ENCODE assay signal across 1 cellular context in the genomic region with DNA sequence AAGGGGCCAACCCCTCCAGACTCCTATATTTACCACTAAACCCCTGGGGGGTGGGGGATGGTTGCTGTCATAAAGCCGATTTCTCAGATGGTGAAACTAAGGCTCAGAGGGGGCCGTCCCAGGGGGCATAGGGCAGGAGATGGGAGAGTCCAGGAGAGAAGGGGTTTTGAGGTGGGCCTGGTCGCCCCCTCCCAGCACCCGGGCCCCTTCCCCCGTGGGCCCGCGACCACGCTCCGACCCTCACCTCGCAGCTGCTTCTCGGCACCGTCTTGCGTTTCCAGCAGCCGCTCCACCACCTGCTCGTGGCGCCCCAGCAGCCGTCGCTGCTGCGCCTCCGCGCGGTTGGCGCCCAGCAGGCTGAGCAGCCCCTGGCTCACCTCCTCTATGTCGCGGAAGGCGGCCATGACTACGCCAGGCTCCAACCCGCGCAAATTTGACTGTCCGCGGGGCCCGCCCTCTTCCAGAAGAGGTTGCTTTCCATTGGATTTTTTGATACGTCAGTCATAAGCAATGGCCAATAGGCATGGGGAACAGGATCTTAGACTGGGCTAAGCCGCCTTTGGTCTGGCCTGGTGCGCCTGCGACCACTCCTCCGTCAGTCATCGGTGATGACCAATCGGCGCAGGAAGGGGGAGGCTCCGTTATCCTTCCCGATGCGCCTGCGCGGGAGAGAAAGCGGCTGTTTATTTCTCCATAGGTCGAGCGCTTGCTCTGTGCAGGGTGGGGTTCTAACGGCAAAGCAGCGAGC.
TF ChIP-seq lines count a peak whose summit lies in the region.

A gene with protein sequence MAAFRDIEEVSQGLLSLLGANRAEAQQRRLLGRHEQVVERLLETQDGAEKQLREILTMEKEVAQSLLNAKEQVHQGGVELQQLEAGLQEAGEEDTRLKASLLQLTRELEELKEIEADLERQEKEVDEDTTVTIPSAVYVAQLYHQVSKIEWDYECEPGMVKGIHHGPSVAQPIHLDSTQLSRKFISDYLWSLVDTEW (minus strand): TSS at position 410 of the 748 bp plus-strand sequence. CDS start 6 bp downstream, at position 404.

TF ChIP-seq in HepG2, 621 proteins besides CTCF, POLR2A, EP300 and RAD21 (continued from another document and continues in another):
- TF ChIP-seq, protein P1, sequence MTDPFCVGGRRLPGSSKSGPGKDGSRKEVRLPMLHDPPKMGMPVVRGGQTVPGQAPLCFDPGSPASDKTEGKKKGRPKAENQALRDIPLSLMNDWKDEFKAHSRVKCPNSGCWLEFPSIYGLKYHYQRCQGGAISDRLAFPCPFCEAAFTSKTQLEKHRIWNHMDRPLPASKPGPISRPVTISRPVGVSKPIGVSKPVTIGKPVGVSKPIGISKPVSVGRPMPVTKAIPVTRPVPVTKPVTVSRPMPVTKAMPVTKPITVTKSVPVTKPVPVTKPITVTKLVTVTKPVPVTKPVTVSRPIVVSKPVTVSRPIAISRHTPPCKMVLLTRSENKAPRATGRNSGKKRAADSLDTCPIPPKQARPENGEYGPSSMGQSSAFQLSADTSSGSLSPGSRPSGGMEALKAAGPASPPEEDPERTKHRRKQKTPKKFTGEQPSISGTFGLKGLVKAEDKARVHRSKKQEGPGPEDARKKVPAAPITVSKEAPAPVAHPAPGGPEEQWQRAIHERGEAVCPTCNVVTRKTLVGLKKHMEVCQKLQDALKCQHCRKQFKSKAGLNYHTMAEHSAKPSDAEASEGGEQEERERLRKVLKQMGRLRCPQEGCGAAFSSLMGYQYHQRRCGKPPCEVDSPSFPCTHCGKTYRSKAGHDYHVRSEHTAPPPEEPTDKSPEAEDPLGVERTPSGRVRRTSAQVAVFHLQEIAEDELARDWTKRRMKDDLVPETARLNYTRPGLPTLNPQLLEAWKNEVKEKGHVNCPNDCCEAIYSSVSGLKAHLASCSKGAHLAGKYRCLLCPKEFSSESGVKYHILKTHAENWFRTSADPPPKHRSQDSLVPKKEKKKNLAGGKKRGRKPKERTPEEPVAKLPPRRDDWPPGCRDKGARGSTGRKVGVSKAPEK (CRISPR knock-in tag; IDR thresholded peaks at IDR 0.05; ENCODE audit: borderline replicate concordance) = no peak
- TF ChIP-seq, protein P2, sequence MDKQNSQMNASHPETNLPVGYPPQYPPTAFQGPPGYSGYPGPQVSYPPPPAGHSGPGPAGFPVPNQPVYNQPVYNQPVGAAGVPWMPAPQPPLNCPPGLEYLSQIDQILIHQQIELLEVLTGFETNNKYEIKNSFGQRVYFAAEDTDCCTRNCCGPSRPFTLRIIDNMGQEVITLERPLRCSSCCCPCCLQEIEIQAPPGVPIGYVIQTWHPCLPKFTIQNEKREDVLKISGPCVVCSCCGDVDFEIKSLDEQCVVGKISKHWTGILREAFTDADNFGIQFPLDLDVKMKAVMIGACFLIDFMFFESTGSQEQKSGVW (CRISPR knock-in tag; IDR thresholded peaks at IDR 0.05; ENCODE audit: borderline replicate concordance) = no peak
- TF ChIP-seq ZNF598 (CRISPR knock-in tag; IDR thresholded peaks at IDR 0.05; ENCODE audit: borderline replicate concordance) = no peak
- TF ChIP-seq, protein P3, sequence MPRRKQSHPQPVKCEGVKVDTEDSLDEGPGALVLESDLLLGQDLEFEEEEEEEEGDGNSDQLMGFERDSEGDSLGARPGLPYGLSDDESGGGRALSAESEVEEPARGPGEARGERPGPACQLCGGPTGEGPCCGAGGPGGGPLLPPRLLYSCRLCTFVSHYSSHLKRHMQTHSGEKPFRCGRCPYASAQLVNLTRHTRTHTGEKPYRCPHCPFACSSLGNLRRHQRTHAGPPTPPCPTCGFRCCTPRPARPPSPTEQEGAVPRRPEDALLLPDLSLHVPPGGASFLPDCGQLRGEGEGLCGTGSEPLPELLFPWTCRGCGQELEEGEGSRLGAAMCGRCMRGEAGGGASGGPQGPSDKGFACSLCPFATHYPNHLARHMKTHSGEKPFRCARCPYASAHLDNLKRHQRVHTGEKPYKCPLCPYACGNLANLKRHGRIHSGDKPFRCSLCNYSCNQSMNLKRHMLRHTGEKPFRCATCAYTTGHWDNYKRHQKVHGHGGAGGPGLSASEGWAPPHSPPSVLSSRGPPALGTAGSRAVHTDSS (CRISPR knock-in tag; conservative IDR thresholded peaks at IDR 0.05) = no peak
- TF ChIP-seq CHD2 (IDR thresholded peaks at IDR 0.05; ENCODE audit: low read depth, low read length) = peak; percentile 56; the same call in 1 of the 2 replicates
- TF ChIP-seq REL (CRISPR knock-in tag; conservative IDR thresholded peaks at IDR 0.05) = peak; percentile 66; the same call in 1 of the 2 replicates
- TF ChIP-seq ZNF180 (CRISPR knock-in tag; IDR thresholded peaks at IDR 0.05; ENCODE audit: borderline replicate concordance, low read depth) = no peak
- TF ChIP-seq MAFF (IDR thresholded peaks at IDR 0.05; ENCODE audit: low read depth, low read length) = no peak
- TF ChIP-seq REXO4 (CRISPR knock-in tag; IDR thresholded peaks at IDR 0.05; ENCODE audit: borderline replicate concordance) = no peak
- TF ChIP-seq ELF4 (CRISPR knock-in tag; IDR thresholded peaks at IDR 0.05; ENCODE audit: borderline replicate concordance) = no peak
- no peak for TF ChIP-seq ZNF83 (CRISPR knock-in tag; IDR thresholded peaks at IDR 0.05; ENCODE audit: borderline replicate concordance)
- TF ChIP-seq ZBTB7B (CRISPR knock-in tag; IDR thresholded peaks at IDR 0.05) = no peak
- TF ChIP-seq, protein P4, sequence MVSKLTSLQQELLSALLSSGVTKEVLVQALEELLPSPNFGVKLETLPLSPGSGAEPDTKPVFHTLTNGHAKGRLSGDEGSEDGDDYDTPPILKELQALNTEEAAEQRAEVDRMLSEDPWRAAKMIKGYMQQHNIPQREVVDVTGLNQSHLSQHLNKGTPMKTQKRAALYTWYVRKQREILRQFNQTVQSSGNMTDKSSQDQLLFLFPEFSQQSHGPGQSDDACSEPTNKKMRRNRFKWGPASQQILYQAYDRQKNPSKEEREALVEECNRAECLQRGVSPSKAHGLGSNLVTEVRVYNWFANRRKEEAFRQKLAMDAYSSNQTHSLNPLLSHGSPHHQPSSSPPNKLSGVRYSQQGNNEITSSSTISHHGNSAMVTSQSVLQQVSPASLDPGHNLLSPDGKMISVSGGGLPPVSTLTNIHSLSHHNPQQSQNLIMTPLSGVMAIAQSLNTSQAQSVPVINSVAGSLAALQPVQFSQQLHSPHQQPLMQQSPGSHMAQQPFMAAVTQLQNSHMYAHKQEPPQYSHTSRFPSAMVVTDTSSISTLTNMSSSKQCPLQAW (CRISPR knock-in tag; IDR thresholded peaks at IDR 0.05) = no peak
- TF ChIP-seq, protein P5, sequence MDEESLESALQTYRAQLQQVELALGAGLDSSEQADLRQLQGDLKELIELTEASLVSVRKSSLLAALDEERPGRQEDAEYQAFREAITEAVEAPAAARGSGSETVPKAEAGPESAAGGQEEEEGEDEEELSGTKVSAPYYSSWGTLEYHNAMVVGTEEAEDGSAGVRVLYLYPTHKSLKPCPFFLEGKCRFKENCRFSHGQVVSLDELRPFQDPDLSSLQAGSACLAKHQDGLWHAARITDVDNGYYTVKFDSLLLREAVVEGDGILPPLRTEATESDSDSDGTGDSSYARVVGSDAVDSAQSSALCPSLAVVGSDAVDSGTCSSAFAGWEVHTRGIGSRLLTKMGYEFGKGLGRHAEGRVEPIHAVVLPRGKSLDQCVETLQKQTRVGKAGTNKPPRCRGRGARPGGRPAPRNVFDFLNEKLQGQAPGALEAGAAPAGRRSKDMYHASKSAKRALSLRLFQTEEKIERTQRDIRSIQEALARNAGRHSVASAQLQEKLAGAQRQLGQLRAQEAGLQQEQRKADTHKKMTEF (CRISPR knock-in tag; IDR thresholded peaks at IDR 0.05) = 0 out of 2 replicates have a peak, but pooled peaks have one; percentile 12
- TF ChIP-seq, protein P6, sequence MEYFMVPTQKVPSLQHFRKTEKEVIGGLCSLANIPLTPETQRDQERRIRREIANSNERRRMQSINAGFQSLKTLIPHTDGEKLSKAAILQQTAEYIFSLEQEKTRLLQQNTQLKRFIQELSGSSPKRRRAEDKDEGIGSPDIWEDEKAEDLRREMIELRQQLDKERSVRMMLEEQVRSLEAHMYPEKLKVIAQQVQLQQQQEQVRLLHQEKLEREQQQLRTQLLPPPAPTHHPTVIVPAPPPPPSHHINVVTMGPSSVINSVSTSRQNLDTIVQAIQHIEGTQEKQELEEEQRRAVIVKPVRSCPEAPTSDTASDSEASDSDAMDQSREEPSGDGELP (IDR thresholded peaks at IDR 0.05; ENCODE audit: borderline replicate concordance, low read depth) = no peak; the same call in 1 of the 2 replicates
- no peak for TF ChIP-seq PRMT3 (CRISPR knock-in tag; IDR thresholded peaks at IDR 0.05; ENCODE audit: borderline replicate concordance, low read depth)
- TF ChIP-seq, protein P7, sequence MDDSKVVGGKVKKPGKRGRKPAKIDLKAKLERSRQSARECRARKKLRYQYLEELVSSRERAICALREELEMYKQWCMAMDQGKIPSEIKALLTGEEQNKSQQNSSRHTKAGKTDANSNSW (CRISPR knock-in tag; IDR thresholded peaks at IDR 0.05; ENCODE audit: borderline replicate concordance) = no peak
- TF ChIP-seq PHF21A (CRISPR knock-in tag; IDR thresholded peaks at IDR 0.05) = no peak
- TF ChIP-seq SMC3 (IDR thresholded peaks at IDR 0.05; ENCODE audit: low read length) = no peak
- 0 out of 2 replicates have a peak, but pooled peaks have one; percentile 63 for TF ChIP-seq CC2D1A (CRISPR knock-in tag; IDR thresholded peaks at IDR 0.05)
- TF ChIP-seq, protein P8, sequence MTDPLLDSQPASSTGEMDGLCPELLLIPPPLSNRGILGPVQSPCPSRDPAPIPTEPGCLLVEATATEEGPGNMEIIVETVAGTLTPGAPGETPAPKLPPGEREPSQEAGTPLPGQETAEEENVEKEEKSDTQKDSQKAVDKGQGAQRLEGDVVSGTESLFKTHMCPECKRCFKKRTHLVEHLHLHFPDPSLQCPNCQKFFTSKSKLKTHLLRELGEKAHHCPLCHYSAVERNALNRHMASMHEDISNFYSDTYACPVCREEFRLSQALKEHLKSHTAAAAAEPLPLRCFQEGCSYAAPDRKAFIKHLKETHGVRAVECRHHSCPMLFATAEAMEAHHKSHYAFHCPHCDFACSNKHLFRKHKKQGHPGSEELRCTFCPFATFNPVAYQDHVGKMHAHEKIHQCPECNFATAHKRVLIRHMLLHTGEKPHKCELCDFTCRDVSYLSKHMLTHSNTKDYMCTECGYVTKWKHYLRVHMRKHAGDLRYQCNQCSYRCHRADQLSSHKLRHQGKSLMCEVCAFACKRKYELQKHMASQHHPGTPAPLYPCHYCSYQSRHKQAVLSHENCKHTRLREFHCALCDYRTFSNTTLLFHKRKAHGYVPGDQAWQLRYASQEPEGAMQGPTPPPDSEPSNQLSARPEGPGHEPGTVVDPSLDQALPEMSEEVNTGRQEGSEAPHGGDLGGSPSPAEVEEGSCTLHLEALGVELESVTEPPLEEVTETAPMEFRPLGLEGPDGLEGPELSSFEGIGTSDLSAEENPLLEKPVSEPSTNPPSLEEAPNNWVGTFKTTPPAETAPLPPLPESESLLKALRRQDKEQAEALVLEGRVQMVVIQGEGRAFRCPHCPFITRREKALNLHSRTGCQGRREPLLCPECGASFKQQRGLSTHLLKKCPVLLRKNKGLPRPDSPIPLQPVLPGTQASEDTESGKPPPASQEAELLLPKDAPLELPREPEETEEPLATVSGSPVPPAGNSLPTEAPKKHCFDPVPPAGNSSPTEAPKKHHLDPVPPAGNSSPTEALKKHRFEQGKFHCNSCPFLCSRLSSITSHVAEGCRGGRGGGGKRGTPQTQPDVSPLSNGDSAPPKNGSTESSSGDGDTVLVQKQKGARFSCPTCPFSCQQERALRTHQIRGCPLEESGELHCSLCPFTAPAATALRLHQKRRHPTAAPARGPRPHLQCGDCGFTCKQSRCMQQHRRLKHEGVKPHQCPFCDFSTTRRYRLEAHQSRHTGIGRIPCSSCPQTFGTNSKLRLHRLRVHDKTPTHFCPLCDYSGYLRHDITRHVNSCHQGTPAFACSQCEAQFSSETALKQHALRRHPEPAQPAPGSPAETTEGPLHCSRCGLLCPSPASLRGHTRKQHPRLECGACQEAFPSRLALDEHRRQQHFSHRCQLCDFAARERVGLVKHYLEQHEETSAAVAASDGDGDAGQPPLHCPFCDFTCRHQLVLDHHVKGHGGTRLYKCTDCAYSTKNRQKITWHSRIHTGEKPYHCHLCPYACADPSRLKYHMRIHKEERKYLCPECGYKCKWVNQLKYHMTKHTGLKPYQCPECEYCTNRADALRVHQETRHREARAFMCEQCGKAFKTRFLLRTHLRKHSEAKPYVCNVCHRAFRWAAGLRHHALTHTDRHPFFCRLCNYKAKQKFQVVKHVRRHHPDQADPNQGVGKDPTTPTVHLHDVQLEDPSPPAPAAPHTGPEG (CRISPR knock-in tag; IDR thresholded peaks at IDR 0.05) = peak; percentile 74
- TF ChIP-seq MAZ (IDR thresholded peaks at IDR 0.05; ENCODE audit: borderline replicate concordance, low read depth, low read length) = 0 out of 2 replicates have a peak, but pooled peaks have one; percentile 38
- TF ChIP-seq MAZ (CRISPR knock-in tag; IDR thresholded peaks at IDR 0.05; ENCODE audit: low read depth) = peak; percentile 35; the same call in 1 of the 2 replicates
- no peak for TF ChIP-seq ZBTB42 (CRISPR knock-in tag; IDR thresholded peaks at IDR 0.05)
- TF ChIP-seq ZNF891 (CRISPR knock-in tag; IDR thresholded peaks at IDR 0.05) = peak; percentile 16; the same call in 1 of the 2 replicates
- peak; percentile 83; the same call in 1 of the 2 replicates for TF ChIP-seq YEATS4 (CRISPR knock-in tag; IDR thresholded peaks at IDR 0.05; ENCODE audit: borderline replicate concordance)
- no peak for TF ChIP-seq ZFP37 (CRISPR knock-in tag; IDR thresholded peaks at IDR 0.05; ENCODE audit: borderline replicate concordance)
- no peak for TF ChIP-seq ZNF557 (CRISPR knock-in tag; IDR thresholded peaks at IDR 0.05)
- TF ChIP-seq ZBTB21 (CRISPR knock-in tag; IDR thresholded peaks at IDR 0.05) = no peak
- TF ChIP-seq ATF7 (IDR thresholded peaks at IDR 0.05) = no peak
- TF ChIP-seq ATF7 (CRISPR knock-in tag; IDR thresholded peaks at IDR 0.05) = no peak
- no peak for TF ChIP-seq PITX1 (CRISPR knock-in tag; IDR thresholded peaks at IDR 0.05)
- TF ChIP-seq JDP2 (CRISPR knock-in tag; IDR thresholded peaks at IDR 0.05; ENCODE audit: borderline replicate concordance) = no peak
- no peak for TF ChIP-seq NCOA2 (CRISPR knock-in tag; IDR thresholded peaks at IDR 0.05)
- TF ChIP-seq HES4 (CRISPR knock-in tag; IDR thresholded peaks at IDR 0.05; ENCODE audit: borderline replicate concordance) = no peak
- TF ChIP-seq HOXA7 (CRISPR knock-in tag; IDR thresholded peaks at IDR 0.05) = no peak
- TF ChIP-seq, protein P9, sequence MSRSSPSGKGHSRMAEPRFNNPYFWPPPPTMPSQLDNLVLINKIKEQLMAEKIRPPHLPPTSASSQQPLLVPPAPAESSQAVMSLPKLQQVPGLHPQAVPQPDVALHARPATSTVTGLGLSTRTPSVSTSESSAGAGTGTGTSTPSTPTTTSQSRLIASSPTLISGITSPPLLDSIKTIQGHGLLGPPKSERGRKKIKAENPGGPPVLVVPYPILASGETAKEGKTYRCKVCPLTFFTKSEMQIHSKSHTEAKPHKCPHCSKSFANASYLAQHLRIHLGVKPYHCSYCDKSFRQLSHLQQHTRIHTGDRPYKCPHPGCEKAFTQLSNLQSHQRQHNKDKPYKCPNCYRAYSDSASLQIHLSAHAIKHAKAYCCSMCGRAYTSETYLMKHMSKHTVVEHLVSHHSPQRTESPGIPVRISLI (CRISPR knock-in tag; IDR thresholded peaks at IDR 0.05; ENCODE audit: borderline replicate concordance) = no peak; the same call in 1 of the 2 replicates
- TF ChIP-seq KLF9 (CRISPR knock-in tag; IDR thresholded peaks at IDR 0.05; ENCODE audit: low read depth) = no peak
- TF ChIP-seq PRPF4 (IDR thresholded peaks at IDR 0.05; ENCODE audit: low read depth, low read length, poor library complexity, severe bottlenecking) = no peak
- TF ChIP-seq ZNF333 (CRISPR knock-in tag; IDR thresholded peaks at IDR 0.05; ENCODE audit: borderline replicate concordance) = 0 out of 2 replicates have a peak, but pooled peaks have one; percentile 38
